Comparison of ENCODE assay signal across 9 cellular contexts in genomic region chr7:64889686-64890162, GRCh38. TPM values are rescaled to one million over a fixed set of nuclear protein-coding genes. Genes with fewer than 3 reads are reported as not detected.
A peak's percentile ranks its signal among the peaks of the same experiment; 100 is the strongest.
DNase-seq lines count a peak whose midpoint lies in the region; ATAC-seq and TF ChIP-seq lines count a peak whose summit lies in the region.
"Had no signal": no experiment of that assay in that cellular context is flagged by ENCODE, and none has a peak within 500 bp of the region (broad histone marks: within the 10 kb centered on the region; RNA-seq: fewer than 3 reads in every experiment).

No MANE protein-coding gene starts in this region.

- peaks cover 48% of the 10 kb centered on the region for H3K27me3 Mint-ChIP-seq in activated naive CD8-positive, alpha-beta T cell treated with anti-CD3 and anti-CD28 coated beads, Interleukin-2, amount 50 U/mL, for 24 hours

- ATAC-seq in activated naive CD8-positive, alpha-beta T cell treated with anti-CD3 and anti-CD28 coated beads, Interleukin-2, amount 50 U/mL, for 24 hours = no peak
- ATAC-seq in lower lobe of right lung (no peak), HG02938 (IDR thresholded peaks at IDR 0.05; ENCODE audit: unreplicated experiment) (no peak)

- H3K4me1 ChIP-seq in lower lobe of right lung = peaks cover 20% of the 10 kb centered on the region
- peaks cover 42% of the 10 kb centered on the region for H3K4me1 ChIP-seq in stomach smooth muscle (ENCODE audit: control insufficient read depth, insufficient read depth, low read length)
- no peaks in the 10 kb centered on the region for H3K4me1 ChIP-seq in smooth muscle cell (ENCODE audit: low read depth)

- WGBS in smooth muscle cell (ENCODE audit: low lambda C conversion rate) = 59% methylated on average over 18 of the region's 18 CpGs

- H3K9me3 ChIP-seq in lower lobe of right lung (no peaks in the 10 kb centered on the region), stomach smooth muscle (ENCODE audit: control insufficient read depth in 2 of 2, low read length in 2 of 2) (no peaks in the 10 kb centered on the region), smooth muscle cell (replicated peaks; ENCODE audit: low read depth) (no peaks in the 10 kb centered on the region)

- TF ChIP-seq CTCF in lower lobe of right lung (IDR thresholded peaks at IDR 0.05) (no peak), smooth muscle cell (IDR thresholded peaks at IDR 0.05; ENCODE audit: borderline replicate concordance, insufficient read depth, poor library complexity, severe bottlenecking) (no peak)

- no peak overlapping the region for H3K27ac Mint-ChIP-seq in activated naive CD8-positive, alpha-beta T cell treated with anti-CD3 and anti-CD28 coated beads, Interleukin-2, amount 50 U/mL, for 24 hours

- intact Hi-C loops in lower lobe of right lung (cut with DNase I) = no loop called here

- H4K20me1 ChIP-seq in smooth muscle cell (ENCODE audit: low read depth) = no peaks in the 10 kb centered on the region

- H3K4me3 ChIP-seq in lower lobe of right lung = peak overlapping the region; percentile 60
- peak overlapping the region; percentile 58 to 74 for H3K4me3 ChIP-seq in stomach smooth muscle (ENCODE audit: low read length in 2 of 2)
- H3K4me3 ChIP-seq in smooth muscle cell = no peak overlapping the region

- H3K27me3 ChIP-seq in lower lobe of right lung (ENCODE audit: low read depth) = peaks cover 5% of the 10 kb centered on the region
- no peaks in the 10 kb centered on the region for H3K27me3 ChIP-seq in stomach smooth muscle (ENCODE audit: control insufficient read depth in 1 of 2, insufficient read depth in 2 of 2, low read length in 2 of 2)
- peaks cover 27% of the 10 kb centered on the region for H3K27me3 ChIP-seq in smooth muscle cell (ENCODE audit: low read depth)

- no peak overlapping the region for H3K4me2 ChIP-seq in smooth muscle cell

- H3K9me3 Mint-ChIP-seq in activated naive CD8-positive, alpha-beta T cell treated with anti-CD3 and anti-CD28 coated beads, Interleukin-2, amount 50 U/mL, for 24 hours = no peaks in the 10 kb centered on the region

- no peak overlapping the region for H3K27ac ChIP-seq in lower lobe of right lung
- no peak overlapping the region for H3K27ac ChIP-seq in stomach smooth muscle (ENCODE audit: low read length)
- no peak overlapping the region for H3K27ac ChIP-seq in smooth muscle cell (ENCODE audit: low read depth)

- no peaks in the 10 kb centered on the region for H3K79me2 ChIP-seq in smooth muscle cell (ENCODE audit: low read depth)

- H3K36me3 Mint-ChIP-seq in activated naive CD8-positive, alpha-beta T cell treated with anti-CD3 and anti-CD28 coated beads, Interleukin-2, amount 50 U/mL, for 24 hours (ENCODE audit: low read depth) = no peaks in the 10 kb centered on the region

- peak overlapping the region; percentile 38 for H3K4me3 Mint-ChIP-seq in activated naive CD8-positive, alpha-beta T cell treated with anti-CD3 and anti-CD28 coated beads, Interleukin-2, amount 50 U/mL, for 24 hours

- peaks cover 10% of the 10 kb centered on the region for H3K4me1 Mint-ChIP-seq in activated naive CD8-positive, alpha-beta T cell treated with anti-CD3 and anti-CD28 coated beads, Interleukin-2, amount 50 U/mL, for 24 hours

- H3K36me3 ChIP-seq in lower lobe of right lung (no peaks in the 10 kb centered on the region), stomach smooth muscle (ENCODE audit: control insufficient read depth in 2 of 2, insufficient read depth in 2 of 2, low read length in 2 of 2) (no peaks in the 10 kb centered on the region), smooth muscle cell (ENCODE audit: low read depth) (no peaks in the 10 kb centered on the region)

- DNase-seq in activated CD8-positive, alpha-beta memory T cell treated with anti-CD3 and anti-CD28 coated beads for 24 hours = peak; percentile 55
- no peak for DNase-seq in activated CD8-positive, alpha-beta memory T cell treated with anti-CD3 and anti-CD28 coated beads, Interleukin-2, amount 50 U/mL, for 4 hours
- no peak for DNase-seq in activated naive CD8-positive, alpha-beta T cell treated with anti-CD3 and anti-CD28 coated beads, Interleukin-2, amount 50 U/mL, for 24 hours
- DNase-seq in lower lobe of right lung (no peak), NCI-H1694 (lab: John Stamatoyannopoulos, UW) (no peak), smooth muscle cell (lab: John Stamatoyannopoulos, UW; ENCODE audit: unreplicated experiment) (no peak)
- DNase-seq: activated CD4-positive, CD25-positive, alpha-beta regulatory T cell treated with anti-CD3 and anti-CD28 coated beads, Interleukin-2, amount 50 U/mL, for 72 hours had no signal

- no peak overlapping the region for H2AFZ ChIP-seq in smooth muscle cell (ENCODE audit: low read depth)

- H3K9ac ChIP-seq in stomach smooth muscle (ENCODE audit: low read length in 2 of 2) (peak overlapping the region in 1 of 2 donors; percentile 20), smooth muscle cell (ENCODE audit: low read depth) (no peak overlapping the region)

- no peaks in the 10 kb centered on the region for H3F3A ChIP-seq in smooth muscle cell (ENCODE audit: low read depth)

RNA-seq across cellular contexts. Expression of gene ZNF273, which starts 13.3 kb away (rescaled TPM):
- total RNA-seq in lower lobe of right lung (8.4 TPM), smooth muscle cell (4.4 and 5.7 TPM in 2 replicates)
- polyA plus RNA-seq in smooth muscle cell = 2.0 and 2.2 TPM in 2 replicates
